In the genomic region with DNA sequence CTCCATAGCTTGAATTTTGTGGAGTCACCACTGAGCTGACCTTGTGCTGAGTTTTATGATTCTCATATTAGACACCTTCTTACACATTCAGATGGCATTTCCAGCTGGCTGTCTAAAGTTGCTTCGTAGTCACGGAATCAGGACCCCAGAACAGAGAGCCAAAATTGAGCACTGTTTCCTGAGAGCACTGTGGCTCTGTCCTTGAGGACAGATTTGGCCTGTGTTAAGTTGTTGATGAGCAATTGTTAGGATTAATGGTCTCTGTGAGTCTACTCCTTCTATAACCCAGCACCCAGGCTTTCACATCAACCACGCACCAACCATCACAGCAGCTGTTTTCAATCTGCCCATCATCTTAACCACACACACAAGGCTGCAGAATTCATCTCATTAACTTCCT, we compare ENCODE assay signal across 30 cellular contexts.
A peak's percentile ranks its signal among the peaks of the same experiment; 100 is the strongest.
DNase-seq lines count a peak whose midpoint lies in the region; ATAC-seq and TF ChIP-seq lines count a peak whose summit lies in the region.
"Had no signal": no experiment of that assay in that cellular context is flagged by ENCODE, and none has a peak within 500 bp of the region (broad histone marks: within the 10 kb centered on the region; RNA-seq: fewer than 3 reads in every experiment).

No MANE protein-coding gene starts in this region.

- no peak overlapping the region for H3K4me3 ChIP-seq in fibroblast of lung (replicated peaks in 1 of 4; ENCODE audit: control extremely low read depth in 1 of 4, insufficient read depth in 1 of 4, low read depth in 3 of 4, low read length in 4 of 4)
- no peak overlapping the region for H3K4me3 ChIP-seq in effector memory CD4-positive, alpha-beta T cell (ENCODE audit: insufficient read depth, low read depth, low read length, poor library complexity, severe bottlenecking)
- H3K4me3 ChIP-seq: breast epithelium, colonic mucosa, GM23338, thyroid gland had no signal

- H3K27me3 Mint-ChIP-seq in activated naive CD8-positive, alpha-beta T cell treated with anti-CD3 and anti-CD28 coated beads, Interleukin-2, amount 50 U/mL, for 24 hours, result no peaks in the 10 kb centered on the region
- H3K27me3 Mint-ChIP-seq: activated CD4-positive, alpha-beta memory T cell treated with anti-CD3 and anti-CD28 coated beads, Interleukin-2, amount 10 ng/mL, durations not matched to agents 7 days and 5 days had no signal

- H3K36me3 ChIP-seq in fibroblast of lung (ENCODE audit: control insufficient read depth, insufficient read depth, low read length), result no peaks in the 10 kb centered on the region
- no peaks in the 10 kb centered on the region for H3K36me3 ChIP-seq in effector memory CD4-positive, alpha-beta T cell (ENCODE audit: control insufficient read depth, insufficient read depth, low read length)
- H3K36me3 ChIP-seq: breast epithelium, colonic mucosa, thyroid gland had no signal

- no peak for ATAC-seq in HG03342 (IDR thresholded peaks at IDR 0.05; ENCODE audit: unreplicated experiment)
- ATAC-seq in activated naive CD8-positive, alpha-beta T cell treated with anti-CD3 and anti-CD28 coated beads, Interleukin-2, amount 50 U/mL, for 24 hours, result no peak
- ATAC-seq: activated CD4-positive, CD25-positive, alpha-beta regulatory T cell treated with anti-CD3 and anti-CD28 coated beads, Interleukin-2, amount 50 U/mL, for 24 hours; GM23338; HepG2; left colon; naive thymus-derived CD4-positive, alpha-beta T cell; stimulated activated naive CD8-positive, alpha-beta T cell treated with anti-CD3 and anti-CD28 coated beads, Interleukin-15, Interleukin-2, amounts not matched to agents 100 U/mL and 50 U/mL, for 24 hours had no signal

- no peaks in the 10 kb centered on the region for H4K20me1 ChIP-seq in fibroblast of lung (ENCODE audit: control insufficient read depth, extremely low read depth, insufficient read depth, low read length)

- no peak overlapping the region for H3K4me2 ChIP-seq in fibroblast of lung (ENCODE audit: extremely low read depth, insufficient read depth, low read length)
- H3K4me2 ChIP-seq: GM23338 had no signal

- TF ChIP-seq CTCF in fibroblast of lung (conservative IDR thresholded peaks at IDR 0.05 in 1 of 2, IDR thresholded peaks at IDR 0.05 in 1 of 2; ENCODE audit: low read depth in 1 of 2, low read length in 2 of 2), result no peak

- peaks cover 6% of the 10 kb centered on the region for H3K9me3 Mint-ChIP-seq in activated naive CD8-positive, alpha-beta T cell treated with anti-CD3 and anti-CD28 coated beads, Interleukin-2, amount 50 U/mL, for 24 hours
- H3K9me3 Mint-ChIP-seq: GM23338 had no signal

- H3K4me1 ChIP-seq in fibroblast of lung (ENCODE audit: control insufficient read depth, extremely low read depth, insufficient read depth, low read length), result peaks cover 4% of the 10 kb centered on the region
- H3K4me1 ChIP-seq in effector memory CD4-positive, alpha-beta T cell (ENCODE audit: control insufficient read depth, insufficient read depth, low read length, poor library complexity, severe bottlenecking), result no peaks in the 10 kb centered on the region
- H3K4me1 ChIP-seq: breast epithelium, colonic mucosa, thyroid gland had no signal

- H3K79me2 ChIP-seq in fibroblast of lung (ENCODE audit: control insufficient read depth, insufficient read depth, low read length), result no peaks in the 10 kb centered on the region

- DNase-seq in NCI-H82 (lab: John Stamatoyannopoulos, UW) (peak; percentile 29), NCI-H82 treated with DMSO at 0.1 percent for 48 hours (lab: John Stamatoyannopoulos, UW; ENCODE audit: unreplicated experiment) (no peak), M059J (ENCODE audit: low read depth) (peak; percentile 26), fibroblast of lung (ENCODE audit: low read depth in 2 of 2) (peak in 1 of 2 donors; percentile 70), DMS153 (lab: John Stamatoyannopoulos, UW) (no peak)
- DNase-seq in effector memory CD4-positive, alpha-beta T cell, result no peak
- DNase-seq in activated naive CD8-positive, alpha-beta T cell treated with anti-CD3 and anti-CD28 coated beads, Interleukin-2, amount 50 U/mL, for 24 hours, result no peak
- DNase-seq: activated CD4-positive, alpha-beta memory T cell treated with anti-CD3 and anti-CD28 coated beads, Interleukin-2, amount 10 ng/mL, durations not matched to agents 7 days and 5 days; activated gamma-delta T cell; activated T-cell treated with anti-CD3 and anti-CD28 coated beads for 4 hours; colonic mucosa; GDM1; head of caudate nucleus; left colon; mesenchymal stem cell; naive thymus-derived CD4-positive, alpha-beta T cell; NCI-H1417 treated with DMSO at 0.1 percent for 48 hours; NCI-H524; occipital lobe; stimulated activated CD4-positive, alpha-beta T cell treated with anti-CD3 and anti-CD28 coated beads, Interleukin-4, amount 100 ng/mL, for 4 hours; stimulated activated naive CD8-positive, alpha-beta T cell treated with anti-CD3 and anti-CD28 coated beads, Interleukin-15, Interleukin-2, amounts not matched to agents 100 U/mL and 50 U/mL, for 24 hours; SW 1271; thyroid gland had no signal

- H3K9me3 ChIP-seq in fibroblast of lung (ENCODE audit: control insufficient read depth, insufficient read depth, low read depth, low read length), result no peaks in the 10 kb centered on the region
- H3K9me3 ChIP-seq in effector memory CD4-positive, alpha-beta T cell (ENCODE audit: control insufficient read depth, low read length), result no peaks in the 10 kb centered on the region
- H3K9me3 ChIP-seq: breast epithelium, colonic mucosa, thyroid gland had no signal

- H3K9ac ChIP-seq in fibroblast of lung (ENCODE audit: insufficient read depth, low read length), result no peak overlapping the region

- no peak overlapping the region for H3K4me3 Mint-ChIP-seq in activated naive CD8-positive, alpha-beta T cell treated with anti-CD3 and anti-CD28 coated beads, Interleukin-2, amount 50 U/mL, for 24 hours
- H3K4me3 Mint-ChIP-seq: activated CD4-positive, alpha-beta memory T cell treated with anti-CD3 and anti-CD28 coated beads, Interleukin-2, amount 10 ng/mL, durations not matched to agents 7 days and 5 days; GM23338; naive thymus-derived CD4-positive, alpha-beta T cell had no signal

- no peak overlapping the region for H2AFZ ChIP-seq in fibroblast of lung (ENCODE audit: low read length)
- H2AFZ ChIP-seq: GM23338 had no signal

- H3K27me3 ChIP-seq in fibroblast of lung (ENCODE audit: control insufficient read depth, insufficient read depth, low read length), result no peaks in the 10 kb centered on the region
- no peaks in the 10 kb centered on the region for H3K27me3 ChIP-seq in effector memory CD4-positive, alpha-beta T cell (replicated peaks; ENCODE audit: control insufficient read depth, insufficient read depth, low read length, poor library complexity, severe bottlenecking)
- H3K27me3 ChIP-seq: breast epithelium, colonic mucosa, thyroid gland had no signal

- H3K4me1 Mint-ChIP-seq in activated naive CD8-positive, alpha-beta T cell treated with anti-CD3 and anti-CD28 coated beads, Interleukin-2, amount 50 U/mL, for 24 hours, result peaks cover 2% of the 10 kb centered on the region
- H3K4me1 Mint-ChIP-seq: activated CD4-positive, alpha-beta memory T cell treated with anti-CD3 and anti-CD28 coated beads, Interleukin-2, amount 10 ng/mL, durations not matched to agents 7 days and 5 days; GM23338; naive thymus-derived CD4-positive, alpha-beta T cell had no signal

- no peak overlapping the region for H3K27ac Mint-ChIP-seq in activated naive CD8-positive, alpha-beta T cell treated with anti-CD3 and anti-CD28 coated beads, Interleukin-2, amount 50 U/mL, for 24 hours
- H3K27ac Mint-ChIP-seq: activated CD4-positive, alpha-beta memory T cell treated with anti-CD3 and anti-CD28 coated beads, Interleukin-2, amount 10 ng/mL, durations not matched to agents 7 days and 5 days; GM23338; naive thymus-derived CD4-positive, alpha-beta T cell had no signal

- H3K27ac ChIP-seq in fibroblast of lung (ENCODE audit: insufficient read depth, low read length), result peak overlapping the region; percentile 27
- no peak overlapping the region for H3K27ac ChIP-seq in effector memory CD4-positive, alpha-beta T cell (ENCODE audit: insufficient read depth, low read length, poor library complexity, severe bottlenecking)
- H3K27ac ChIP-seq: 22Rv1, breast epithelium, C4-2B, colonic mucosa, thyroid gland had no signal

- H3K36me3 Mint-ChIP-seq in activated naive CD8-positive, alpha-beta T cell treated with anti-CD3 and anti-CD28 coated beads, Interleukin-2, amount 50 U/mL, for 24 hours (ENCODE audit: low read depth), result no peaks in the 10 kb centered on the region
- H3K36me3 Mint-ChIP-seq: naive thymus-derived CD4-positive, alpha-beta T cell had no signal

Comparison
In these comparisons a context has a peak if more than half of its experiments do, and no peak if none do; other contexts are left out.
1. DNase-seq: peak in NCI-H82 (single experiment) and M059J (single experiment); none in NCI-H82 treated with DMSO at 0.1 percent for 48 hours (single experiment), effector memory CD4-positive, alpha-beta T cell (0 of 3), DMS153 (single experiment) and activated naive CD8-positive, alpha-beta T cell treated with anti-CD3 and anti-CD28 coated beads, Interleukin-2, amount 50 U/mL, for 24 hours (single experiment).